In the genomic region with DNA sequence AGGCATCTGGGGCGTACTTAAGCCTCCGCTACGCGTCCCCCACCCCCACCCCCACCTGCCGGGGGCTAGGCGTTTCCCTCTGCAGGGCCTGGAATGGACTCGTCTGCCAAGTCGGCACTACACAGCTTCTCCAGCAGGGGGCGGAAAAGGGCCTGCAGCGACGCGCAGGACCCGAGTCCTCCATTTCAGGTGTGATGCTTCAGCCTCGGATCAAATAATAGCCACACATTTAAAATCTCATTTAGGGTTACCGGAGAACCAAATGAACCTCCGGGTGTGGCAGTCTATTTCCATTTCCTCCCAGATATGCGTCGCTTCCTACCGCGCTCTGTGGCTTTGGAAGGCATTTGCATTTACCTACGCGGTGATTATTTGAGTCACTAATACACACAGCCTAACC, we compare ENCODE assay signal across 8 cellular contexts. TPM values are rescaled to one million over a fixed set of nuclear protein-coding genes. Genes with fewer than 3 reads are reported as not detected.
DNase-seq lines count a peak whose midpoint lies in the region; ATAC-seq and TF ChIP-seq lines count a peak whose summit lies in the region.

No MANE protein-coding gene starts in this region.

- H3K27me3 Mint-ChIP-seq in endothelial cell (ENCODE audit: unreplicated experiment): peaks cover 7% of the 10 kb centered on the region
- peaks cover 36% of the 10 kb centered on the region for H3K27me3 Mint-ChIP-seq in neural crest cell (ENCODE audit: low read depth)

- no peaks in the 10 kb centered on the region for H3K9me3 ChIP-seq in upper lobe of right lung

- H3K27ac ChIP-seq in upper lobe of right lung: no peak overlapping the region

- no peak overlapping the region for H3K4me3 ChIP-seq in NB4 (ENCODE audit: low read depth, low read length)
- no peak overlapping the region for H3K4me3 ChIP-seq in upper lobe of right lung

- H3K4me1 Mint-ChIP-seq in endothelial cell (ENCODE audit: unreplicated experiment): no peaks in the 10 kb centered on the region
- H3K4me1 Mint-ChIP-seq in neural crest cell: peaks cover 15% of the 10 kb centered on the region

- intact Hi-C loops in upper lobe of right lung (cut with DNase I): no loop called here

- no peaks in the 10 kb centered on the region for H3K27me3 ChIP-seq in upper lobe of right lung

- TF ChIP-seq CTCF in GM12873 (IDR thresholded peaks at IDR 0.05; ENCODE audit: insufficient read depth, low read depth, low read length, missing control alignments) (peak; percentile 83), NB4 (IDR thresholded peaks at IDR 0.05; ENCODE audit: low read depth, low read length) (peak; percentile 61), endothelial cell (IDR thresholded peaks at IDR 0.05; ENCODE audit: unreplicated experiment) (peak; percentile 85), neural crest cell (conservative IDR thresholded peaks at IDR 0.05) (peak; percentile 83), upper lobe of right lung (IDR thresholded peaks at IDR 0.05) (peak; percentile 55)

- no peak for TF ChIP-seq POLR2A in NB4 (IDR thresholded peaks at IDR 0.05; ENCODE audit: extremely low read depth, insufficient read length)

- no peaks in the 10 kb centered on the region for H3K36me3 ChIP-seq in upper lobe of right lung

- no peaks in the 10 kb centered on the region for H3K4me1 ChIP-seq in upper lobe of right lung

- peak; percentile 19 for DNase-seq in H4 (ENCODE audit: low spot score)
- peak; percentile 56 for DNase-seq in NB4 (ENCODE audit: low read depth)
- DNase-seq in activated CD8-positive, alpha-beta memory T cell treated with anti-CD3 and anti-CD28 coated beads for 24 hours: peak; percentile 83
- peak; percentile 62 for DNase-seq in endothelial cell (ENCODE audit: low spot score)
- DNase-seq in neural crest cell (ENCODE audit: low read depth, low spot score): peak; percentile 63
- peak; percentile 67 for DNase-seq in upper lobe of right lung
- no peak for DNase-seq in foreskin melanocyte

- H3K9me3 Mint-ChIP-seq in endothelial cell (ENCODE audit: unreplicated experiment) (no peaks in the 10 kb centered on the region), neural crest cell (no peaks in the 10 kb centered on the region)

- H3K27ac Mint-ChIP-seq in endothelial cell (ENCODE audit: unreplicated experiment) (no peak overlapping the region), neural crest cell (ENCODE audit: unreplicated experiment) (no peak overlapping the region)

- H3K4me3 Mint-ChIP-seq in endothelial cell (ENCODE audit: unreplicated experiment) (no peak overlapping the region), neural crest cell (no peak overlapping the region)

- peak; percentile 76 for ATAC-seq in upper lobe of right lung

- H3K36me3 Mint-ChIP-seq in endothelial cell (ENCODE audit: low read depth, unreplicated experiment): peaks cover 5% of the 10 kb centered on the region
- no peaks in the 10 kb centered on the region for H3K36me3 Mint-ChIP-seq in neural crest cell (ENCODE audit: low read depth)

RNA-seq across cellular contexts. Expression of gene PAK3, which starts 2.9 kb away (rescaled TPM):
- 0.56 and 0.68 TPM in 2 replicates for total RNA-seq in H4 (2014; rRNA removed; shearing (Covaris generic))
- total RNA-seq in endothelial cell (ENCODE audit: unreplicated experiment) (4.0 TPM), neural crest cell (11.9 and 12.3 TPM in 2 replicates), upper lobe of right lung (1.4 TPM)
